Comparison of ENCODE assay signal across 1 cellular context in the genomic region with DNA sequence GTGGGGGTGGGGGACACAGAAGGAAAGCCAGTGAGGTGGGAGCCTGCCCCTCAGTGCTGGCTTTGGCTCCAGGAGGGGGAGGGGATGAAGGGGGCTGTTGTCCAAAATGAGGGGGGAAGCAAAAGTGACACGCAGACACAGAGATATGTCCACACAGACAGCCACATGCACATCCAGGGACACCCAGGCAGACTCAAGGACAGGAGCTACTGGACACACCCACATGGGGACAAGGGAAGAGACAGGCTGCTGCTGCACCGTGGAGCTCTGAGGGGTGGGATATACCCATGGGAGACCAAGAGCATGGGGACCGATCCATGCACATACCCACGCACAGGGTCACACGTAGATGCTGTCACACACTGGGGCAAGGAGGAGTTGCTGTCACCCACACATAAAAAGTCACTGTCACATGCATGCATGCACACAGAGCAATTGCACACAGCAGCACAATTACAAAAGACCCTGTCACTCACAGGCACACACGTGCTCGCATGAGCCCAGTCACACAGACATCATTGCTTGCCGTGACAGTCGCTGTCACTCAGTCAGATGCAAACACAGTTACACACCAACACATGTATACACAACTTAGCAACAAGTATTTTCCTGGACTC.
A peak's percentile ranks its signal among the peaks of the same experiment; 100 is the strongest.
TF ChIP-seq lines count a peak whose summit lies in the region.

No MANE protein-coding gene starts in this region.

TF ChIP-seq in K562, 482 proteins besides CTCF, POLR2A, EP300 and RAD21 (continued from another document and continues in another):
- TF ChIP-seq SNRNP70 (optimal IDR thresholded peaks at IDR 0.05; ENCODE audit: low read depth, low read length) (no peak), PTRF (tag; IDR thresholded peaks at IDR 0.05) (no peak), ZNF316 (IDR thresholded peaks at IDR 0.05) (no peak), ZNF146 (CRISPR knock-in tag; IDR thresholded peaks at IDR 0.05; ENCODE audit: unreplicated experiment) (no peak), TRIM24 (IDR thresholded peaks at IDR 0.05) (no peak), ZBTB8A (IDR thresholded peaks at IDR 0.05; ENCODE audit: partially characterized antibody) (no peak), ZBTB1 (CRISPR knock-in tag; IDR thresholded peaks at IDR 0.05; ENCODE audit: borderline replicate concordance, low read depth) (no peak), SMARCE1 (IDR thresholded peaks at IDR 0.05) (no peak), SIRT6 (IDR thresholded peaks at IDR 0.05; ENCODE audit: low read depth, low read length) (no peak), BHLHE40 (IDR thresholded peaks at IDR 0.05; ENCODE audit: low read length) (peak; percentile 69), ZNF436 (CRISPR knock-in tag; IDR thresholded peaks at IDR 0.05) (no peak), PHTF2 (CRISPR knock-in tag; IDR thresholded peaks at IDR 0.05) (no peak), ZNF57 (CRISPR knock-in tag; IDR thresholded peaks at IDR 0.05) (no peak), XRCC4 (IDR thresholded peaks at IDR 0.05; ENCODE audit: extremely low read depth, insufficient read depth, insufficient read length) (no peak), HDAC1 (IDR thresholded peaks at IDR 0.05) (peak in 1 of 2 experiments; percentile 65; a peak in 1 of 4 replicates), MEIS2 (IDR thresholded peaks at IDR 0.05; ENCODE audit: partially characterized antibody) (peak; percentile 57), ZNF232 (CRISPR knock-in tag; IDR thresholded peaks at IDR 0.05) (no peak), MYC (IDR thresholded peaks at IDR 0.05; ENCODE audit: low read depth, low read length) (no peak; the same call in 1 of the 2 replicates), MYC (CRISPR knock-in tag; IDR thresholded peaks at IDR 0.05; ENCODE audit: borderline replicate concordance, low read depth) (no peak), ZNF311 (CRISPR knock-in tag; IDR thresholded peaks at IDR 0.05) (no peak), CREBBP (IDR thresholded peaks at IDR 0.05; ENCODE audit: low read depth, low read length) (no peak), FOXA3 (CRISPR knock-in tag; conservative IDR thresholded peaks at IDR 0.05 in 1 of 2, IDR thresholded peaks at IDR 0.05 in 1 of 2) (no peak), FOXK1 (CRISPR knock-in tag; IDR thresholded peaks at IDR 0.05; ENCODE audit: borderline replicate concordance) (no peak), ZNF354B (CRISPR knock-in tag; IDR thresholded peaks at IDR 0.05) (no peak), IFI16 (CRISPR knock-in tag; IDR thresholded peaks at IDR 0.05) (no peak), BRCA1 (IDR thresholded peaks at IDR 0.05) (no peak), BRCA1 (CRISPR knock-in tag; IDR thresholded peaks at IDR 0.05) (no peak), SIN3A (IDR thresholded peaks at IDR 0.05; ENCODE audit: borderline replicate concordance in 2 of 2, control insufficient read depth in 1 of 2, low read depth in 2 of 2, low read length in 2 of 2) (peak; percentile 16 to 32; a peak in 1 of 4 replicates), ILF3 (IDR thresholded peaks at IDR 0.05; ENCODE audit: borderline replicate concordance) (no peak), MED1 (CRISPR knock-in tag; IDR thresholded peaks at IDR 0.05; ENCODE audit: borderline replicate concordance) (no peak)
- TF ChIP-seq, protein P1, sequence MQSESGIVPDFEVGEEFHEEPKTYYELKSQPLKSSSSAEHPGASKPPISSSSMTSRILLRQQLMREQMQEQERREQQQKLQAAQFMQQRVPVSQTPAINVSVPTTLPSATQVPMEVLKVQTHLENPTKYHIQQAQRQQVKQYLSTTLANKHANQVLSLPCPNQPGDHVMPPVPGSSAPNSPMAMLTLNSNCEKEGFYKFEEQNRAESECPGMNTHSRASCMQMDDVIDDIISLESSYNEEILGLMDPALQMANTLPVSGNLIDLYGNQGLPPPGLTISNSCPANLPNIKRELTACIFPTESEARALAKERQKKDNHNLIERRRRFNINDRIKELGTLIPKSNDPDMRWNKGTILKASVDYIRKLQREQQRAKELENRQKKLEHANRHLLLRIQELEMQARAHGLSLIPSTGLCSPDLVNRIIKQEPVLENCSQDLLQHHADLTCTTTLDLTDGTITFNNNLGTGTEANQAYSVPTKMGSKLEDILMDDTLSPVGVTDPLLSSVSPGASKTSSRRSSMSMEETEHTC (IDR thresholded peaks at IDR 0.05), result no peak
- TF ChIP-seq, protein P2, sequence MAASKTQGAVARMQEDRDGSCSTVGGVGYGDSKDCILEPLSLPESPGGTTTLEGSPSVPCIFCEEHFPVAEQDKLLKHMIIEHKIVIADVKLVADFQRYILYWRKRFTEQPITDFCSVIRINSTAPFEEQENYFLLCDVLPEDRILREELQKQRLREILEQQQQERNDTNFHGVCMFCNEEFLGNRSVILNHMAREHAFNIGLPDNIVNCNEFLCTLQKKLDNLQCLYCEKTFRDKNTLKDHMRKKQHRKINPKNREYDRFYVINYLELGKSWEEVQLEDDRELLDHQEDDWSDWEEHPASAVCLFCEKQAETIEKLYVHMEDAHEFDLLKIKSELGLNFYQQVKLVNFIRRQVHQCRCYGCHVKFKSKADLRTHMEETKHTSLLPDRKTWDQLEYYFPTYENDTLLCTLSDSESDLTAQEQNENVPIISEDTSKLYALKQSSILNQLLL (CRISPR knock-in tag; IDR thresholded peaks at IDR 0.05; ENCODE audit: borderline replicate concordance), result no peak
- TF ChIP-seq, protein P3, sequence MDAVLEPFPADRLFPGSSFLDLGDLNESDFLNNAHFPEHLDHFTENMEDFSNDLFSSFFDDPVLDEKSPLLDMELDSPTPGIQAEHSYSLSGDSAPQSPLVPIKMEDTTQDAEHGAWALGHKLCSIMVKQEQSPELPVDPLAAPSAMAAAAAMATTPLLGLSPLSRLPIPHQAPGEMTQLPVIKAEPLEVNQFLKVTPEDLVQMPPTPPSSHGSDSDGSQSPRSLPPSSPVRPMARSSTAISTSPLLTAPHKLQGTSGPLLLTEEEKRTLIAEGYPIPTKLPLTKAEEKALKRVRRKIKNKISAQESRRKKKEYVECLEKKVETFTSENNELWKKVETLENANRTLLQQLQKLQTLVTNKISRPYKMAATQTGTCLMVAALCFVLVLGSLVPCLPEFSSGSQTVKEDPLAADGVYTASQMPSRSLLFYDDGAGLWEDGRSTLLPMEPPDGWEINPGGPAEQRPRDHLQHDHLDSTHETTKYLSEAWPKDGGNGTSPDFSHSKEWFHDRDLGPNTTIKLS (IDR thresholded peaks at IDR 0.05; ENCODE audit: borderline replicate concordance, low read depth), result no peak
- TF ChIP-seq, protein P4, sequence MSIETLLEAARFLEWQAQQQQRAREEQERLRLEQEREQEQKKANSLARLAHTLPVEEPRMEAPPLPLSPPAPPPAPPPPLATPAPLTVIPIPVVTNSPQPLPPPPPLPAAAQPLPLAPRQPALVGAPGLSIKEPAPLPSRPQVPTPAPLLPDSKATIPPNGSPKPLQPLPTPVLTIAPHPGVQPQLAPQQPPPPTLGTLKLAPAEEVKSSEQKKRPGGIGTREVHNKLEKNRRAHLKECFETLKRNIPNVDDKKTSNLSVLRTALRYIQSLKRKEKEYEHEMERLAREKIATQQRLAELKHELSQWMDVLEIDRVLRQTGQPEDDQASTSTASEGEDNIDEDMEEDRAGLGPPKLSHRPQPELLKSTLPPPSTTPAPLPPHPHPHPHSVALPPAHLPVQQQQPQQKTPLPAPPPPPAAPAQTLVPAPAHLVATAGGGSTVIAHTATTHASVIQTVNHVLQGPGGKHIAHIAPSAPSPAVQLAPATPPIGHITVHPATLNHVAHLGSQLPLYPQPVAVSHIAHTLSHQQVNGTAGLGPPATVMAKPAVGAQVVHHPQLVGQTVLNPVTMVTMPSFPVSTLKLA (conservative IDR thresholded peaks at IDR 0.05), result peak; percentile 77 to 84
- TF ChIP-seq, protein P5, sequence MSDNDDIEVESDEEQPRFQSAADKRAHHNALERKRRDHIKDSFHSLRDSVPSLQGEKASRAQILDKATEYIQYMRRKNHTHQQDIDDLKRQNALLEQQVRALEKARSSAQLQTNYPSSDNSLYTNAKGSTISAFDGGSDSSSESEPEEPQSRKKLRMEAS (CRISPR knock-in tag; IDR thresholded peaks at IDR 0.05), result peak; percentile 60
- TF ChIP-seq, protein P6, sequence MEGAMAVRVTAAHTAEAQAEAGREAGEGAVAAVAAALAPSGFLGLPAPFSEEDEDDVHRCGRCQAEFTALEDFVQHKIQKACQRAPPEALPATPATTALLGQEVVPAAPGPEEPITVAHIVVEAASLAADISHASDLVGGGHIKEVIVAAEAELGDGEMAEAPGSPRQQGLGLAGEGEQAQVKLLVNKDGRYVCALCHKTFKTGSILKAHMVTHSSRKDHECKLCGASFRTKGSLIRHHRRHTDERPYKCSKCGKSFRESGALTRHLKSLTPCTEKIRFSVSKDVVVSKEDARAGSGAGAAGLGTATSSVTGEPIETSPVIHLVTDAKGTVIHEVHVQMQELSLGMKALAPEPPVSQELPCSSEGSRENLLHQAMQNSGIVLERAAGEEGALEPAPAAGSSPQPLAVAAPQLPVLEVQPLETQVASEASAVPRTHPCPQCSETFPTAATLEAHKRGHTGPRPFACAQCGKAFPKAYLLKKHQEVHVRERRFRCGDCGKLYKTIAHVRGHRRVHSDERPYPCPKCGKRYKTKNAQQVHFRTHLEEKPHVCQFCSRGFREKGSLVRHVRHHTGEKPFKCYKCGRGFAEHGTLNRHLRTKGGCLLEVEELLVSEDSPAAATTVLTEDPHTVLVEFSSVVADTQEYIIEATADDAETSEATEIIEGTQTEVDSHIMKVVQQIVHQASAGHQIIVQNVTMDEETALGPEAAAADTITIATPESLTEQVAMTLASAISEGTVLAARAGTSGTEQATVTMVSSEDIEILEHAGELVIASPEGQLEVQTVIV (CRISPR knock-in tag; IDR thresholded peaks at IDR 0.05; ENCODE audit: borderline replicate concordance), result no peak
- TF ChIP-seq, protein P7, sequence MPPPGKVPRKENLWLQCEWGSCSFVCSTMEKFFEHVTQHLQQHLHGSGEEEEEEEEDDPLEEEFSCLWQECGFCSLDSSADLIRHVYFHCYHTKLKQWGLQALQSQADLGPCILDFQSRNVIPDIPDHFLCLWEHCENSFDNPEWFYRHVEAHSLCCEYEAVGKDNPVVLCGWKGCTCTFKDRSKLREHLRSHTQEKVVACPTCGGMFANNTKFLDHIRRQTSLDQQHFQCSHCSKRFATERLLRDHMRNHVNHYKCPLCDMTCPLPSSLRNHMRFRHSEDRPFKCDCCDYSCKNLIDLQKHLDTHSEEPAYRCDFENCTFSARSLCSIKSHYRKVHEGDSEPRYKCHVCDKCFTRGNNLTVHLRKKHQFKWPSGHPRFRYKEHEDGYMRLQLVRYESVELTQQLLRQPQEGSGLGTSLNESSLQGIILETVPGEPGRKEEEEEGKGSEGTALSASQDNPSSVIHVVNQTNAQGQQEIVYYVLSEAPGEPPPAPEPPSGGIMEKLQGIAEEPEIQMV (tag; conservative IDR thresholded peaks at IDR 0.05; ENCODE audit: low read depth), result no peak
- TF ChIP-seq, protein P8, sequence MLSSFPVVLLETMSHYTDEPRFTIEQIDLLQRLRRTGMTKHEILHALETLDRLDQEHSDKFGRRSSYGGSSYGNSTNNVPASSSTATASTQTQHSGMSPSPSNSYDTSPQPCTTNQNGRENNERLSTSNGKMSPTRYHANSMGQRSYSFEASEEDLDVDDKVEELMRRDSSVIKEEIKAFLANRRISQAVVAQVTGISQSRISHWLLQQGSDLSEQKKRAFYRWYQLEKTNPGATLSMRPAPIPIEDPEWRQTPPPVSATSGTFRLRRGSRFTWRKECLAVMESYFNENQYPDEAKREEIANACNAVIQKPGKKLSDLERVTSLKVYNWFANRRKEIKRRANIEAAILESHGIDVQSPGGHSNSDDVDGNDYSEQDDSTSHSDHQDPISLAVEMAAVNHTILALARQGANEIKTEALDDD (IDR thresholded peaks at IDR 0.05), result no peak
- TF ChIP-seq, protein P9, sequence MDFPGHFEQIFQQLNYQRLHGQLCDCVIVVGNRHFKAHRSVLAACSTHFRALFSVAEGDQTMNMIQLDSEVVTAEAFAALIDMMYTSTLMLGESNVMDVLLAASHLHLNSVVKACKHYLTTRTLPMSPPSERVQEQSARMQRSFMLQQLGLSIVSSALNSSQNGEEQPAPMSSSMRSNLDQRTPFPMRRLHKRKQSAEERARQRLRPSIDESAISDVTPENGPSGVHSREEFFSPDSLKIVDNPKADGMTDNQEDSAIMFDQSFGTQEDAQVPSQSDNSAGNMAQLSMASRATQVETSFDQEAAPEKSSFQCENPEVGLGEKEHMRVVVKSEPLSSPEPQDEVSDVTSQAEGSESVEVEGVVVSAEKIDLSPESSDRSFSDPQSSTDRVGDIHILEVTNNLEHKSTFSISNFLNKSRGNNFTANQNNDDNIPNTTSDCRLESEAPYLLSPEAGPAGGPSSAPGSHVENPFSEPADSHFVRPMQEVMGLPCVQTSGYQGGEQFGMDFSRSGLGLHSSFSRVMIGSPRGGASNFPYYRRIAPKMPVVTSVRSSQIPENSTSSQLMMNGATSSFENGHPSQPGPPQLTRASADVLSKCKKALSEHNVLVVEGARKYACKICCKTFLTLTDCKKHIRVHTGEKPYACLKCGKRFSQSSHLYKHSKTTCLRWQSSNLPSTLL (IDR thresholded peaks at IDR 0.05), result no peak
- TF ChIP-seq, protein P10, sequence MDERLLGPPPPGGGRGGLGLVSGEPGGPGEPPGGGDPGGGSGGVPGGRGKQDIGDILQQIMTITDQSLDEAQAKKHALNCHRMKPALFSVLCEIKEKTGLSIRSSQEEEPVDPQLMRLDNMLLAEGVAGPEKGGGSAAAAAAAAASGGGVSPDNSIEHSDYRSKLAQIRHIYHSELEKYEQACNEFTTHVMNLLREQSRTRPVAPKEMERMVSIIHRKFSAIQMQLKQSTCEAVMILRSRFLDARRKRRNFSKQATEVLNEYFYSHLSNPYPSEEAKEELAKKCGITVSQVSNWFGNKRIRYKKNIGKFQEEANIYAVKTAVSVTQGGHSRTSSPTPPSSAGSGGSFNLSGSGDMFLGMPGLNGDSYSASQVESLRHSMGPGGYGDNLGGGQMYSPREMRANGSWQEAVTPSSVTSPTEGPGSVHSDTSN (CRISPR knock-in tag; IDR thresholded peaks at IDR 0.05; ENCODE audit: low read depth), result no peak
- TF ChIP-seq, protein P10 (tag; conservative IDR thresholded peaks at IDR 0.05; ENCODE audit: low read depth), result peak; percentile 32; the same call in 1 of the 2 replicates
- TF ChIP-seq, protein P11, sequence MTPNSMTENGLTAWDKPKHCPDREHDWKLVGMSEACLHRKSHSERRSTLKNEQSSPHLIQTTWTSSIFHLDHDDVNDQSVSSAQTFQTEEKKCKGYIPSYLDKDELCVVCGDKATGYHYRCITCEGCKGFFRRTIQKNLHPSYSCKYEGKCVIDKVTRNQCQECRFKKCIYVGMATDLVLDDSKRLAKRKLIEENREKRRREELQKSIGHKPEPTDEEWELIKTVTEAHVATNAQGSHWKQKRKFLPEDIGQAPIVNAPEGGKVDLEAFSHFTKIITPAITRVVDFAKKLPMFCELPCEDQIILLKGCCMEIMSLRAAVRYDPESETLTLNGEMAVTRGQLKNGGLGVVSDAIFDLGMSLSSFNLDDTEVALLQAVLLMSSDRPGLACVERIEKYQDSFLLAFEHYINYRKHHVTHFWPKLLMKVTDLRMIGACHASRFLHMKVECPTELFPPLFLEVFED (CRISPR knock-in tag; conservative IDR thresholded peaks at IDR 0.05), result no peak
